Comparison of ENCODE assay signal across 1 cellular context in genomic region chr7:127619681-127620405, GRCh38.
TF ChIP-seq lines count a peak whose summit lies in the region.

No MANE protein-coding gene starts in this region.

TF ChIP-seq in WTC11, 78 proteins besides CTCF, POLR2A, EP300 and RAD21 (continued from another document):
- no peak for TF ChIP-seq ZNF281 (CRISPR knock-in tag; IDR thresholded peaks at IDR 0.05)
